Comparison of ENCODE assay signal across 8 cellular contexts in genomic region chr18:3441290-3441689, GRCh38. TPM values are rescaled to one million over a fixed set of nuclear protein-coding genes. Genes with fewer than 3 reads are reported as not detected.
DNase-seq lines count a peak whose midpoint lies in the region; ATAC-seq and TF ChIP-seq lines count a peak whose summit lies in the region.

No MANE protein-coding gene starts in this region.

- no peak for ATAC-seq in GM18868 (IDR thresholded peaks at IDR 0.05; ENCODE audit: unreplicated experiment)
- no peak for ATAC-seq in GM21619 (IDR thresholded peaks at IDR 0.05; ENCODE audit: unreplicated experiment)
- no peak for ATAC-seq in omental fat pad (ENCODE audit: low FRiP score)

- DNase-seq in NCI-H1694 treated with DMSO at 0.1 percent for 48 hours (lab: John Stamatoyannopoulos, UW) (peak; percentile 13), NCI-H1694 (lab: John Stamatoyannopoulos, UW) (no peak), OCI-M1 (lab: John Stamatoyannopoulos, UW) (peak; percentile 85), fibroblast of pulmonary artery (ENCODE audit: low read depth) (peak; percentile 51), pons (ENCODE audit: low spot score) (peak; percentile 70), omental fat pad (ENCODE audit: low spot score) (no peak)

- H3K4me3 ChIP-seq in fibroblast of pulmonary artery (replicated peaks; ENCODE audit: low read depth, low read length): no peak overlapping the region

- peak; percentile 31 for TF ChIP-seq CTCF in fibroblast of pulmonary artery (IDR thresholded peaks at IDR 0.05; ENCODE audit: low read length, missing control alignments)
- TF ChIP-seq CTCF in omental fat pad (IDR thresholded peaks at IDR 0.05): no peak

RNA-seq across cellular contexts. Expression of gene TGIF1, which starts 8.7 kb away (rescaled TPM):
- total RNA-seq in omental fat pad: 100 to 1,000 TPM in 1 of 4 donors, 10 to 100 TPM in 3; 64.5 to 123 (median 88.7) TPM

Comparison
In these comparisons a context has a peak if more than half of its experiments do, and no peak if none do; other contexts are left out.
1. DNase-seq: peak in NCI-H1694 treated with DMSO at 0.1 percent for 48 hours (single experiment), OCI-M1 (single experiment), fibroblast of pulmonary artery (single experiment) and pons (single experiment); none in NCI-H1694 (single experiment) and omental fat pad (single experiment).